8 cellular contexts compared by ENCODE assay signal in the genomic region with DNA sequence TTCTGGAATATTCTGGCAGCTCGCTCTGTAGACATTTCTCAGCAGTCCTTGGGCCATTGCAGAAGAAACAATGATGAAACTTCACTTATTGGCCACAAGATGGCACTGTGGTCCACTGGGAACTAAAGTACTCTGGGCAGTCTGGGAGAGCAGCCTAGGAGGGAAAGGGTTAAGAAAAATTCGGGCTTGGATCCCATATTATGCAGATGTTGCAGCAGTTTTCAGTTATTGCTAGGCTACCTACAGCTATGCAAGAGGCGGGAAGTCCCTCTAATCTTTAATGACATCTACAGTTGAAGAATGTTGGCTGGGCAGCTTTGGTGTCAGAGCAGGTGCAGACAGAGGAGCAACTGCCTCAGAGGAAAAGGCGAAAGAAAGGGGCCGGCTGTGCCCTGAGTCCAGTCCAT.
A peak's percentile ranks its signal among the peaks of the same experiment; 100 is the strongest.
DNase-seq lines count a peak whose midpoint lies in the region; ATAC-seq and TF ChIP-seq lines count a peak whose summit lies in the region.

No MANE protein-coding gene starts in this region.

- 9 to 10% methylated on average over 5 of the region's 5 CpGs for WGBS in heart right ventricle, 2 donors

- no peaks in the 10 kb centered on the region for H3K27me3 ChIP-seq in CD4-positive, alpha-beta T cell (ENCODE audit: control insufficient read depth, insufficient read depth, low read length)
- peaks cover 0 to 29% (median 5%) of the 10 kb centered on the region in 7 donors for H3K27me3 ChIP-seq in heart right ventricle

- H3K27ac Mint-ChIP-seq in CD4-positive, alpha-beta T cell, result peak overlapping the region; percentile 67
- H3K27ac Mint-ChIP-seq in activated T-cell treated with anti-CD3 and anti-CD28 coated beads, Interleukin-2, amount 50 U/mL, for 72 hours, result peak overlapping the region; percentile 9

- ATAC-seq in CD4-positive, alpha-beta T cell (ENCODE audit: poor library complexity), result peak; percentile 56
- ATAC-seq in GM18508 (IDR thresholded peaks at IDR 0.05; ENCODE audit: insufficient read depth, unreplicated experiment) (peak; percentile 86), HG02870 (IDR thresholded peaks at IDR 0.05; ENCODE audit: unreplicated experiment) (peak; percentile 85), heart right ventricle (peak in 5 of 8 donors; percentile 57 to 71 (median 67)), sciatic nerve (peak; percentile 78)
- ATAC-seq in activated T-cell treated with anti-CD3 and anti-CD28 coated beads, Interleukin-2, amount 50 U/mL, for 72 hours (replicated peaks in 1 of 2), result peak; percentile 55 to 63

- peak overlapping the region; percentile 2 for H3K4me3 Mint-ChIP-seq in CD4-positive, alpha-beta T cell
- peak overlapping the region; percentile 1 to 20 for H3K4me3 Mint-ChIP-seq in activated T-cell treated with anti-CD3 and anti-CD28 coated beads, Interleukin-2, amount 50 U/mL, for 72 hours

- H3K4me3 ChIP-seq in heart right ventricle, result no peak overlapping the region

- no peak for DNase-seq in CD4-positive, alpha-beta T cell
- DNase-seq in NCI-H1694 treated with DMSO at 0.1 percent for 48 hours (lab: John Stamatoyannopoulos, UW) (peak; percentile 16), heart right ventricle (no peak), sciatic nerve (ENCODE audit: low spot score) (no peak), cortex of kidney (lab: John Stamatoyannopoulos, UW) (no peak)
- peak in 1 of 2 donors; percentile 26 for DNase-seq in activated T-cell treated with anti-CD3 and anti-CD28 coated beads, Interleukin-2, amount 50 U/mL, for 72 hours

- H3K27me3 Mint-ChIP-seq in CD4-positive, alpha-beta T cell, result no peaks in the 10 kb centered on the region
- H3K27me3 Mint-ChIP-seq in activated T-cell treated with anti-CD3 and anti-CD28 coated beads, Interleukin-2, amount 50 U/mL, for 72 hours (ENCODE audit: low read depth), result no peaks in the 10 kb centered on the region

- H3K9me3 ChIP-seq in CD4-positive, alpha-beta T cell (ENCODE audit: control insufficient read depth, low read length), result no peaks in the 10 kb centered on the region
- no peaks in the 10 kb centered on the region for H3K9me3 ChIP-seq in heart right ventricle

- intact Hi-C loops in CD4-positive, alpha-beta T cell (cut with DNase I, micrococcal nuclease), result loop anchor here (1.0 kb wide), 1 partner anchor 24 kb away; no protein-coding TSS in a partner anchor
- intact Hi-C loops in heart right ventricle (cut with DNase I), result no loop called here
- intact Hi-C loops in sciatic nerve (cut with DNase I), result no loop called here

- H3K9me3 Mint-ChIP-seq in CD4-positive, alpha-beta T cell, result no peaks in the 10 kb centered on the region
- no peaks in the 10 kb centered on the region for H3K9me3 Mint-ChIP-seq in activated T-cell treated with anti-CD3 and anti-CD28 coated beads, Interleukin-2, amount 50 U/mL, for 72 hours

- POLR2A ChIA-PET in CD4-positive, alpha-beta T cell (lab: Charles Lee), result interaction anchor here (0.6 to 5.8 kb wide), 6 partner anchors 17 to 349 kb away, joined by 3 to 59 read pairs (median 6); no protein-coding TSS in a partner anchor

- peaks cover 0 to 13% (median 0%) of the 10 kb centered on the region in 9 donors for H3K4me1 ChIP-seq in heart right ventricle

- H3K36me3 ChIP-seq in heart right ventricle, result no peaks in the 10 kb centered on the region

- peak; percentile 74 for TF ChIP-seq CTCF in CD4-positive, alpha-beta T cell (IDR thresholded peaks at IDR 0.05)
- TF ChIP-seq CTCF in heart right ventricle (IDR thresholded peaks at IDR 0.05), result peak; percentile 36 to 78 (median 66)

- H3K36me3 Mint-ChIP-seq in CD4-positive, alpha-beta T cell (ENCODE audit: low read depth), result no peaks in the 10 kb centered on the region
- H3K36me3 Mint-ChIP-seq in activated T-cell treated with anti-CD3 and anti-CD28 coated beads, Interleukin-2, amount 50 U/mL, for 72 hours (ENCODE audit: insufficient read depth in 2 of 2), result no peaks in the 10 kb centered on the region

- CTCF ChIA-PET in CD4-positive, alpha-beta T cell (lab: Charles Lee), result interaction anchor here (0.5 to 7.2 kb wide), 10 partner anchors 8 to 755 kb away, joined by 3 to 46 read pairs (median 5); no protein-coding TSS in a partner anchor

- H3K27ac ChIP-seq in CD4-positive, alpha-beta T cell (ENCODE audit: low read depth, low read length), result no peak overlapping the region
- no peak overlapping the region for H3K27ac ChIP-seq in heart right ventricle

- H3K4me1 Mint-ChIP-seq in CD4-positive, alpha-beta T cell (ENCODE audit: low read depth), result peaks cover 87% of the 10 kb centered on the region
- peaks cover 61% of the 10 kb centered on the region for H3K4me1 Mint-ChIP-seq in activated T-cell treated with anti-CD3 and anti-CD28 coated beads, Interleukin-2, amount 50 U/mL, for 72 hours (ENCODE audit: low read depth)

Comparison
In these comparisons a context has a peak if more than half of its experiments do, and no peak if none do; other contexts are left out.
1. intact Hi-C loops: an anchor here in CD4-positive, alpha-beta T cell (1.0 kb wide); none called in heart right ventricle and sciatic nerve.